Comparison of ENCODE assay signal across 1 cellular context in genomic region chr10:95229724-95230627, GRCh38.
A peak's percentile ranks its signal among the peaks of the same experiment; 100 is the strongest.
TF ChIP-seq lines count a peak whose summit lies in the region.

No MANE protein-coding gene starts in this region.

TF ChIP-seq in H1, 55 proteins besides CTCF, POLR2A, EP300 and RAD21 (continued from another document):
- TF ChIP-seq RNF2 (IDR thresholded peaks at IDR 0.05; ENCODE audit: borderline replicate concordance, low read depth, low read length, missing control alignments, poor library complexity, severe bottlenecking): no peak
- TF ChIP-seq TAF1 (IDR thresholded peaks at IDR 0.05; ENCODE audit: low read depth, low read length): no peak; the same call in 1 of the 2 replicates
- no peak for TF ChIP-seq E2F6 (IDR thresholded peaks at IDR 0.05)
- TF ChIP-seq TCF12 (IDR thresholded peaks at IDR 0.05; ENCODE audit: low read depth, low read length): peak; percentile 93
- TF ChIP-seq TEAD4 (IDR thresholded peaks at IDR 0.05; ENCODE audit: low read depth, low read length): peak; percentile 80
- peak; percentile 37 for TF ChIP-seq BACH1 (IDR thresholded peaks at IDR 0.05; ENCODE audit: low read length)
- TF ChIP-seq ZNF274 (IDR thresholded peaks at IDR 0.05; ENCODE audit: borderline replicate concordance, extremely low read depth, low read length): no peak
- 0 out of 2 replicates have a peak, but pooled peaks have one; percentile 40 for TF ChIP-seq POU5F1 (IDR thresholded peaks at IDR 0.05; ENCODE audit: low read depth, low read length)
- no peak for TF ChIP-seq CTBP2 (IDR thresholded peaks at IDR 0.05; ENCODE audit: borderline replicate concordance, insufficient read depth, insufficient read length, low read length)
- TF ChIP-seq SP1 (IDR thresholded peaks at IDR 0.05; ENCODE audit: low read depth, low read length): peak; percentile 46
- no peak for TF ChIP-seq GTF2F1 (IDR thresholded peaks at IDR 0.05; ENCODE audit: borderline replicate concordance, low read depth, low read length)
- no peak for TF ChIP-seq SIRT6 (IDR thresholded peaks at IDR 0.05; ENCODE audit: low read length)
- TF ChIP-seq HDAC2 (IDR thresholded peaks at IDR 0.05; ENCODE audit: borderline replicate concordance in 1 of 2, low read depth in 2 of 2, low read length in 2 of 2): peak; percentile 53 to 98; a peak in 3 of 4 replicates
- TF ChIP-seq KDM4A (IDR thresholded peaks at IDR 0.05; ENCODE audit: low read depth, low read length, severe bottlenecking): no peak
- TF ChIP-seq SIX5 (IDR thresholded peaks at IDR 0.05; ENCODE audit: low read depth, low read length): no peak
- TF ChIP-seq USF2 (IDR thresholded peaks at IDR 0.05; ENCODE audit: low read length): no peak
- TF ChIP-seq MAFK (IDR thresholded peaks at IDR 0.05; ENCODE audit: low read depth, low read length): peak; percentile 50
- TF ChIP-seq CEBPB (IDR thresholded peaks at IDR 0.05; ENCODE audit: low read depth, low read length): peak; percentile 59
- TF ChIP-seq ATF2 (IDR thresholded peaks at IDR 0.05; ENCODE audit: low read length): 0 out of 2 replicates have a peak, but pooled peaks have one; percentile 17
- no peak for TF ChIP-seq KDM1A (IDR thresholded peaks at IDR 0.05; ENCODE audit: borderline replicate concordance, low read length)
- peak; percentile 11; the same call in 1 of the 2 replicates for TF ChIP-seq POLR2AphosphoS5 (IDR thresholded peaks at IDR 0.05; ENCODE audit: low read depth, low read length)
- TF ChIP-seq YY1 (IDR thresholded peaks at IDR 0.05; ENCODE audit: low read depth, low read length): peak; percentile 31; the same call in 1 of the 2 replicates
- no peak for TF ChIP-seq JUND (IDR thresholded peaks at IDR 0.05; ENCODE audit: low read length)
- TF ChIP-seq CHD7 (IDR thresholded peaks at IDR 0.05; ENCODE audit: insufficient replicate concordance, low read length): peak; percentile 77
- TF ChIP-seq NRF1 (IDR thresholded peaks at IDR 0.05; ENCODE audit: low read depth, low read length): no peak
